ENCODE assay signal across 8 cellular contexts in the genomic region with DNA sequence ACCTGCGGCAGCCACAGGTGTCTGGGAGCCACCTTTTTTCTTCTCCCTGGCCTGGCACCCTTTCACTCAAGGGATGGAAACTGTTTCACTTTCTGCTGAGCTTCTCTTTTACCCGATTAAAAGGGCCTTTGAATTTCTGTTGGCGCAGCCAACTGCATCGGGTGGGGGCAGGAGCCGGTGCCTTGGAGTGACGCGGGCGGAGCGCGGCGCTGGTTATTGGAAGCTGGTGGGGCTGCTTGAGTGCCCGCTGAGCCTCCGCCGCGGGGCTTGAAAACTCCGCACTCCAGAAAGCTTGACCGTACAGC.
DNase-seq lines count a peak whose midpoint lies in the region; ATAC-seq and TF ChIP-seq lines count a peak whose summit lies in the region.

No MANE protein-coding gene starts in this region.

- peaks cover 19% of the 10 kb centered on the region for H3K4me1 Mint-ChIP-seq in stimulated activated naive CD8-positive, alpha-beta T cell treated with anti-CD3 and anti-CD28 coated beads, Interleukin-15, Interleukin-2, amounts not matched to agents 100 ng/mL and 50 ng/mL, for 24 hours (ENCODE audit: low read depth)

- no peak overlapping the region for H3K27ac Mint-ChIP-seq in stimulated activated naive CD8-positive, alpha-beta T cell treated with anti-CD3 and anti-CD28 coated beads, Interleukin-15, Interleukin-2, amounts not matched to agents 100 ng/mL and 50 ng/mL, for 24 hours

- no peaks in the 10 kb centered on the region for H3K36me3 Mint-ChIP-seq in stimulated activated naive CD8-positive, alpha-beta T cell treated with anti-CD3 and anti-CD28 coated beads, Interleukin-15, Interleukin-2, amounts not matched to agents 100 ng/mL and 50 ng/mL, for 24 hours (ENCODE audit: low read depth)

- H3K27me3 Mint-ChIP-seq in stimulated activated naive CD8-positive, alpha-beta T cell treated with anti-CD3 and anti-CD28 coated beads, Interleukin-15, Interleukin-2, amounts not matched to agents 100 ng/mL and 50 ng/mL, for 24 hours = peaks cover 12% of the 10 kb centered on the region

- DNase-seq in SIG-M5 treated with dmso at 0.1 percent for 504 hours (lab: John Stamatoyannopoulos, UW; ENCODE audit: unreplicated experiment) = peak; percentile 34
- no peak for DNase-seq in SIG-M5 (lab: John Stamatoyannopoulos, UW)
- peak; percentile 26 for DNase-seq in NCI-H510A (lab: John Stamatoyannopoulos, UW)
- DNase-seq in activated CD8-positive, alpha-beta memory T cell treated with anti-CD3 and anti-CD28 coated beads, Interleukin-2, amount 50 U/mL, for 4 hours = peak; percentile 20
- peak; percentile 85 to 89 for DNase-seq in erythroblast (lab: John Stamatoyannopoulos, UW)
- DNase-seq in midbrain (lab: John Stamatoyannopoulos, UW) = peak; percentile 61

- peak overlapping the region; percentile 86 for H3K4me3 Mint-ChIP-seq in stimulated activated naive CD8-positive, alpha-beta T cell treated with anti-CD3 and anti-CD28 coated beads, Interleukin-15, Interleukin-2, amounts not matched to agents 100 ng/mL and 50 ng/mL, for 24 hours

- ATAC-seq in HG02938 (IDR thresholded peaks at IDR 0.05; ENCODE audit: unreplicated experiment) = peak; percentile 61

- H3K9me3 Mint-ChIP-seq in stimulated activated naive CD8-positive, alpha-beta T cell treated with anti-CD3 and anti-CD28 coated beads, Interleukin-15, Interleukin-2, amounts not matched to agents 100 ng/mL and 50 ng/mL, for 24 hours = no peaks in the 10 kb centered on the region

- peak; percentile 48 for TF ChIP-seq POLR2A in erythroblast (IDR thresholded peaks at IDR 0.05; ENCODE audit: low read length)
